In the genomic region with DNA sequence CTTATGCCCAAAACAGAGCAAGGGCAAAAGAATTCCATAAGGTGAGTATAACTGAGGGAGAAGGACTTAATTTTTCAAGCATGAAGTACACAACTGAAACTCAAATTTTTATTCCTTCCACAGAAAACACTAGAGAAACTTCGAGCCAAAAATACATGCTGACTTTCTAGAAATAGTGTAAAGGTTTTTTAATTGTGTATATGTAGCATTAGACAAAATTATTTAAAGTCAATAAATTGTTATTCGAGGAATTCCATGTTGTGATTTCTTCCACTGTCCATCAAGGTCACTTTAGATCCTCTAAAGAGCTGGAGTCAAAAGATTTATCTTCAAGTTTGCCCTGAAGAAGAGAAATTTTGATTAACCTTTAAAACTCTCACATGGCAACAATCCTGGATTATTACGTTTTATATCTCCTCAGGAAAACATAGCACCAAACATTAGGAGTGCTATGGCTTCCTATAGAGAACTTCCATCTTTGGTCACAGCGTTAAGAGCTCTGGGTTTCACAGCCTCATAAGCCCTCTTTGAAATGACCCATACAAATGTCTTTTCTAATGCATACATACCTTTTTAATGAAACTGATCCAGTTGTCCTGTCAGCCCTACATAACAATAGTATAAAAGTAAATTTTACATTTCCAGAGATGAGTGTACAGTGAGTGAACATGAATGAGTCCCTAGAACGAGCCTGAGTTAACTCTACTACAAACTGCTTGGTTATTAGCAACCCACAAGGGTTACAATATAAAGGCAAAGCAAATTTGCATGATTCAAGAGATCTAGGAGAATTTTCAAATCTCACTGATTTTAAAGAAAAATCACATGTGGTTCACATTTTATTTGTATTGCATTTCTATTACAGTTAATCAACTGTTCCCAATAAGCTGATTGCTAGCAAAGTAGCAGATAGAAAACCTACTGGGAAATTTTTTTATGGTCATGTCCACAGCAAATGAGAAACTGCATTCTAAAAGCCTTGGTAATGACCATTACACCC, we compare ENCODE assay signal across 1 cellular context.
TF ChIP-seq lines count a peak whose summit lies in the region.

No MANE protein-coding gene starts in this region.

TF ChIP-seq in HCT116, 20 proteins besides CTCF, POLR2A, EP300 and RAD21:
- TF ChIP-seq, protein P1, sequence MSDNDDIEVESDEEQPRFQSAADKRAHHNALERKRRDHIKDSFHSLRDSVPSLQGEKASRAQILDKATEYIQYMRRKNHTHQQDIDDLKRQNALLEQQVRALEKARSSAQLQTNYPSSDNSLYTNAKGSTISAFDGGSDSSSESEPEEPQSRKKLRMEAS (IDR thresholded peaks at IDR 0.05) = no peak
- TF ChIP-seq POLR2AphosphoS5 (IDR thresholded peaks at IDR 0.05; ENCODE audit: low read depth, low read length) = 0 out of 2 replicates have a peak, but pooled peaks have one; percentile 15
